11 cellular contexts compared by ENCODE assay signal in genomic region chr3:112126501-112126900, GRCh38. TPM values are rescaled to one million over a fixed set of nuclear protein-coding genes. Genes with fewer than 3 reads are reported as not detected.
A peak's percentile ranks its signal among the peaks of the same experiment; 100 is the strongest.
DNase-seq lines count a peak whose midpoint lies in the region; ATAC-seq and TF ChIP-seq lines count a peak whose summit lies in the region.
"Had no signal": no experiment of that assay in that cellular context is flagged by ENCODE, and none has a peak within 500 bp of the region (broad histone marks: within the 10 kb centered on the region; RNA-seq: fewer than 3 reads in every experiment).

No MANE protein-coding gene starts in this region.

- H3K27ac Mint-ChIP-seq in stimulated activated naive CD8-positive, alpha-beta T cell treated with anti-CD3 and anti-CD28 coated beads, Interleukin-15, Interleukin-2, amounts not matched to agents 100 ng/mL and 50 ng/mL, for 24 hours: peak overlapping the region; percentile 33
- peak overlapping the region; percentile 89 for H3K27ac Mint-ChIP-seq in WTC11
- peak overlapping the region in 2 of 6 donors; percentile 15 to 32 for H3K27ac Mint-ChIP-seq in immature natural killer cell

- H3K4me3 Mint-ChIP-seq in stimulated activated naive CD8-positive, alpha-beta T cell treated with anti-CD3 and anti-CD28 coated beads, Interleukin-15, Interleukin-2, amounts not matched to agents 100 ng/mL and 50 ng/mL, for 24 hours: peak overlapping the region; percentile 59
- H3K4me3 Mint-ChIP-seq in WTC11: no peak overlapping the region; the same call in 1 of the 2 replicates
- H3K4me3 Mint-ChIP-seq in immature natural killer cell: peak overlapping the region in 4 of 5 donors; percentile 12 to 58 (median 48)

- no peaks in the 10 kb centered on the region for H3K9me3 ChIP-seq in lower lobe of right lung

- no peak for ATAC-seq in stimulated activated naive CD8-positive, alpha-beta T cell treated with anti-CD3 and anti-CD28 coated beads, Interleukin-15, Interleukin-2, amounts not matched to agents 100 U/mL and 50 U/mL, for 24 hours
- peak; percentile 87 for ATAC-seq in WTC11
- no peak for ATAC-seq in HG03039 (IDR thresholded peaks at IDR 0.05; ENCODE audit: unreplicated experiment)
- no peak for ATAC-seq in lower lobe of right lung

- H3K27me3 ChIP-seq in lower lobe of right lung (ENCODE audit: low read depth): no peaks in the 10 kb centered on the region

- DNase-seq in stimulated activated naive CD8-positive, alpha-beta T cell treated with anti-CD3 and anti-CD28 coated beads, Interleukin-15, Interleukin-2, amounts not matched to agents 100 U/mL and 50 U/mL, for 24 hours: no peak
- DNase-seq in WTC11 (ENCODE audit: low spot score): peak; percentile 30
- no peak for DNase-seq in immature natural killer cell
- DNase-seq in inferior parietal cortex (ENCODE audit: extremely low spot score): no peak
- DNase-seq in NCI-H2081 treated with DMSO at 0.1 percent for 48 hours (lab: John Stamatoyannopoulos, UW): no peak
- DNase-seq in lower lobe of right lung: no peak
- DNase-seq: central memory CD4-positive, alpha-beta T cell; NCI-H2171 treated with DMSO at 0.1 percent for 48 hours had no signal

- H3K36me3 Mint-ChIP-seq in stimulated activated naive CD8-positive, alpha-beta T cell treated with anti-CD3 and anti-CD28 coated beads, Interleukin-15, Interleukin-2, amounts not matched to agents 100 ng/mL and 50 ng/mL, for 24 hours (ENCODE audit: low read depth): no peaks in the 10 kb centered on the region
- H3K36me3 Mint-ChIP-seq in WTC11 (peaks cover 4% of the 10 kb centered on the region; the same call in 1 of the 2 replicates), immature natural killer cell (no peaks in the 10 kb centered on the region)

- H3K27ac ChIP-seq in lower lobe of right lung: no peak overlapping the region

- H3K36me3 ChIP-seq in lower lobe of right lung: no peaks in the 10 kb centered on the region

- H3K4me3 ChIP-seq in lower lobe of right lung: no peak overlapping the region

- CTCF ChIA-PET in WTC11 (lab: Charles Lee): interaction anchor here (1.7 to 8.7 kb wide), 3 partner anchors 11 to 113 kb away, joined by 5 to 73 read pairs (median 44); no protein-coding TSS in a partner anchor

- peaks cover 16% of the 10 kb centered on the region for H3K4me1 ChIP-seq in lower lobe of right lung

- H3K27me3 Mint-ChIP-seq in stimulated activated naive CD8-positive, alpha-beta T cell treated with anti-CD3 and anti-CD28 coated beads, Interleukin-15, Interleukin-2, amounts not matched to agents 100 ng/mL and 50 ng/mL, for 24 hours: no peaks in the 10 kb centered on the region
- H3K27me3 Mint-ChIP-seq in WTC11 (ENCODE audit: low read depth): no peaks in the 10 kb centered on the region
- peaks cover 0 to 2% (median 0%) of the 10 kb centered on the region in 3 donors for H3K27me3 Mint-ChIP-seq in immature natural killer cell (ENCODE audit: low read depth in 3 of 3)

- TF ChIP-seq CTCF in WTC11 (IDR thresholded peaks at IDR 0.05) (no peak), lower lobe of right lung (IDR thresholded peaks at IDR 0.05) (no peak)

- H3K9me3 Mint-ChIP-seq in stimulated activated naive CD8-positive, alpha-beta T cell treated with anti-CD3 and anti-CD28 coated beads, Interleukin-15, Interleukin-2, amounts not matched to agents 100 ng/mL and 50 ng/mL, for 24 hours: no peaks in the 10 kb centered on the region
- no peaks in the 10 kb centered on the region for H3K9me3 Mint-ChIP-seq in WTC11
- no peaks in the 10 kb centered on the region for H3K9me3 Mint-ChIP-seq in immature natural killer cell

- POLR2A ChIA-PET in WTC11 (lab: Charles Lee): interaction anchor here (1.0 kb wide), 1 partner anchor 207 kb away, joined by 4 read pairs; the partner anchor contains the start of gene CD200

- intact Hi-C loops in lower lobe of right lung (cut with DNase I): no loop called here

- H3K4me1 Mint-ChIP-seq in stimulated activated naive CD8-positive, alpha-beta T cell treated with anti-CD3 and anti-CD28 coated beads, Interleukin-15, Interleukin-2, amounts not matched to agents 100 ng/mL and 50 ng/mL, for 24 hours (ENCODE audit: low read depth): peaks cover 64% of the 10 kb centered on the region
- H3K4me1 Mint-ChIP-seq in WTC11 (peaks cover 54% of the 10 kb centered on the region), immature natural killer cell (peaks cover 18 to 24% of the 10 kb centered on the region in 2 donors)

TF ChIP-seq in WTC11, 78 proteins besides CTCF, POLR2A, EP300 and RAD21:
- TF ChIP-seq TEAD1 (CRISPR knock-in tag; IDR thresholded peaks at IDR 0.05): peak; percentile 46; the same call in 1 of the 2 replicates
- TF ChIP-seq MLX (CRISPR knock-in tag; IDR thresholded peaks at IDR 0.05): no peak

RNA-seq across cellular contexts. Expression of gene GCSAM, which starts 6.5 kb away (rescaled TPM):
- total RNA-seq in WTC11 (2021) (0.07 to 0.17 TPM in 2 of 3 replicates, not detected in the other), lower lobe of right lung (1.5 TPM)
- 1 to 10 TPM in 2 of 3 donors, under 1 TPM in 1; 0.64 to 3.6 (median 1.5) TPM for polyA plus RNA-seq in immature natural killer cell
- total RNA-seq: temporal lobe had no signal

RNA-seq across cellular contexts. Expression of gene C3orf52, which starts 40.3 kb away (rescaled TPM):
- total RNA-seq in WTC11 (2021) (10.2 to 14.3 TPM (median 10.3 TPM) in 3 replicates), lower lobe of right lung (16.4 TPM)
- under 1 TPM in 1 of 3 donors, not detected in 2; 0.29 TPM for polyA plus RNA-seq in immature natural killer cell
